In genomic region chrY:24824184-24824879, GRCh38 we compare ENCODE assay signal across 10 cellular contexts. TPM values are rescaled to one million over a fixed set of nuclear protein-coding genes. Genes with fewer than 3 reads are reported as not detected.
"Had no signal": no experiment of that assay in that cellular context is flagged by ENCODE, and none has a peak within 500 bp of the region (broad histone marks: within the 10 kb centered on the region; RNA-seq: fewer than 3 reads in every experiment).

No MANE protein-coding gene starts in this region.

RNA-seq across cellular contexts. Expression of gene DAZ4, which starts 9.4 kb away (rescaled TPM):
- total RNA-seq: OCI-LY7, PC-3, PC-9, Peyer's patch, Right ventricle myocardium inferior, Right ventricle myocardium superior, RPMI7951, SJCRH30, SJSA1, SK-MEL-5 had no signal

RNA-seq across cellular contexts. Expression of gene DAZ3, which starts 11.1 kb away (rescaled TPM):
- total RNA-seq: OCI-LY7, PC-3, PC-9, Peyer's patch, Right ventricle myocardium inferior, Right ventricle myocardium superior, RPMI7951, SJCRH30, SJSA1, SK-MEL-5 had no signal
